Comparison of ENCODE assay signal across 19 cellular contexts in genomic region chr2:95310651-95311050, GRCh38. TPM values are rescaled to one million over a fixed set of nuclear protein-coding genes. Genes with fewer than 3 reads are reported as not detected.
A peak's percentile ranks its signal among the peaks of the same experiment; 100 is the strongest.
DNase-seq lines count a peak whose midpoint lies in the region; ATAC-seq and TF ChIP-seq lines count a peak whose summit lies in the region.
"Had no signal": no experiment of that assay in that cellular context is flagged by ENCODE, and none has a peak within 500 bp of the region (broad histone marks: within the 10 kb centered on the region; RNA-seq: fewer than 3 reads in every experiment).

No MANE protein-coding gene starts in this region.

- no peaks in the 10 kb centered on the region for H3K79me1 ChIP-seq in neuronal stem cell (ENCODE audit: low read depth, low read length)

- no peak overlapping the region for H3K9ac ChIP-seq in BLaER1 treated with 17β-estradiol and CSF1 and Interleukin-3, amounts not matched to agents 10 nM and 100 nM
- no peak overlapping the region for H3K9ac ChIP-seq in neuronal stem cell (ENCODE audit: low read depth, low read length, poor library complexity)

- H3K4me1 ChIP-seq in BLaER1 treated with 17β-estradiol and CSF1 and Interleukin-3, amounts not matched to agents 10 nM and 100 nM: peaks cover 7 to 20% (median 18%) of the 10 kb centered on the region in 10 experiments; a peak in 19 of 20 replicates
- H3K4me1 ChIP-seq in neuronal stem cell (ENCODE audit: control insufficient read depth in 2 of 2, insufficient read depth in 1 of 2, low read depth in 1 of 2, low read length in 2 of 2): peaks cover 2 to 13% of the 10 kb centered on the region in 2 donors
- H3K4me1 ChIP-seq: A549, Caco-2 had no signal

- H2BK5ac ChIP-seq in neuronal stem cell (ENCODE audit: low read length): no peak overlapping the region

- H3K36me3 ChIP-seq in BLaER1 treated with 17β-estradiol and CSF1 and Interleukin-3, amounts not matched to agents 10 nM and 100 nM: no peaks in the 10 kb centered on the region
- no peaks in the 10 kb centered on the region for H3K36me3 ChIP-seq in MG63
- H3K36me3 ChIP-seq in neuronal stem cell (replicated peaks in 1 of 2; ENCODE audit: control insufficient read depth in 2 of 2, insufficient read depth in 2 of 2, low read length in 2 of 2): no peaks in the 10 kb centered on the region

- no peak overlapping the region for H3K18ac ChIP-seq in neuronal stem cell (ENCODE audit: low read length)

- H3K4me3 ChIP-seq in BLaER1 treated with 17β-estradiol and CSF1 and Interleukin-3, amounts not matched to agents 10 nM and 100 nM: no peak overlapping the region
- no peak overlapping the region for H3K4me3 ChIP-seq in MG63
- H3K4me3 ChIP-seq in dorsolateral prefrontal cortex: no peak overlapping the region
- no peak overlapping the region for H3K4me3 ChIP-seq in neuronal stem cell (ENCODE audit: low read length in 2 of 2)
- H3K4me3 ChIP-seq: A549 had no signal

- intact Hi-C loops in dorsolateral prefrontal cortex (cut with DNase I): no loop called here

- peaks cover 8 to 39% (median 33%) of the 10 kb centered on the region in 11 experiments; a peak in 20 of 22 replicates for H3K27me3 ChIP-seq in BLaER1 treated with 17β-estradiol and CSF1 and Interleukin-3, amounts not matched to agents 10 nM and 100 nM
- H3K27me3 ChIP-seq in MG63 (no peaks in the 10 kb centered on the region), dorsolateral prefrontal cortex (no peaks in the 10 kb centered on the region), neuronal stem cell (ENCODE audit: control insufficient read depth in 3 of 3, insufficient read depth in 3 of 3, low read depth in 1 of 3, low read length in 3 of 3) (peaks cover 0 to 12% (median 0%) of the 10 kb centered on the region in 3 experiments)

- H2AK5ac ChIP-seq in neuronal stem cell (ENCODE audit: low read depth, low read length): peak overlapping the region; percentile 84

- H3K23ac ChIP-seq in neuronal stem cell (ENCODE audit: low read depth, low read length, poor library complexity): no peak overlapping the region

- no peak overlapping the region for H3K27ac ChIP-seq in BLaER1 treated with 17β-estradiol and CSF1 and Interleukin-3, amounts not matched to agents 10 nM and 100 nM
- H3K27ac ChIP-seq in dorsolateral prefrontal cortex: peak overlapping the region in 51 of 59 donors; percentile 5 to 99 (median 92)
- H3K27ac ChIP-seq in neuronal stem cell (replicated peaks; ENCODE audit: low read length): no peak overlapping the region
- H3K27ac ChIP-seq: A549, HL-60 had no signal

- no peak overlapping the region for H2BK120ac ChIP-seq in neuronal stem cell (ENCODE audit: low read depth, low read length)

- peak overlapping the region; percentile 18 for H2BK12ac ChIP-seq in neuronal stem cell (ENCODE audit: low read length)

- peak overlapping the region; percentile 50 for H3K14ac ChIP-seq in neuronal stem cell (ENCODE audit: low read length)

- H4K91ac ChIP-seq in neuronal stem cell (ENCODE audit: low read depth, low read length, poor library complexity): no peak overlapping the region

- no peak for ATAC-seq in activated CD4-positive, CD25-positive, alpha-beta regulatory T cell treated with anti-CD3 and anti-CD28 coated beads, Interleukin-2, amount 50 U/mL, for 24 hours
- no peak for ATAC-seq in GM19023 (IDR thresholded peaks at IDR 0.05; ENCODE audit: unreplicated experiment)
- ATAC-seq: A549, Panc1 had no signal

- no peak overlapping the region for H2BK15ac ChIP-seq in neuronal stem cell (ENCODE audit: low read length)

- peak overlapping the region in 10 of 11 experiments; percentile 7 to 84 (median 70); a peak in 20 of 22 replicates for H3K4me2 ChIP-seq in BLaER1 treated with 17β-estradiol and CSF1 and Interleukin-3, amounts not matched to agents 10 nM and 100 nM
- H3K4me2 ChIP-seq in neuronal stem cell (ENCODE audit: insufficient read depth, low read length, poor library complexity, severe bottlenecking): no peak overlapping the region
- H3K4me2 ChIP-seq: A549 had no signal

- DNase-seq in MG63 (peak; percentile 95), dorsolateral prefrontal cortex (no peak), neuronal stem cell (ENCODE audit: low spot score) (no peak), hypothalamus (lab: John Stamatoyannopoulos, UW) (no peak)
- no peak for DNase-seq in stimulated activated CD4-positive, alpha-beta T cell treated with anti-CD3 and anti-CD28 coated beads, Interleukin-1b, Interleukin-23, amount 100 ng/mL, for 48 hours
- DNase-seq: Caco-2, GOT3, KBM-7, NCI-H1105, NCI-H1694 treated with DMSO at 0.1 percent for 48 hours, NCI-H2171, NCI-H446 treated with DMSO at 0.1 percent for 48 hours, NCI-H748 treated with DMSO at 0.1 percent for 48 hours had no signal

- no peak overlapping the region for H3K4ac ChIP-seq in neuronal stem cell (ENCODE audit: low read length)

- peaks cover 0 to 54% (median 14%) of the 10 kb centered on the region in 11 experiments; a peak in 12 of 22 replicates for H4K20me1 ChIP-seq in BLaER1 treated with 17β-estradiol and CSF1 and Interleukin-3, amounts not matched to agents 10 nM and 100 nM

- no CpG with 5 or more reads among the region's 4 CpGs for WGBS in neuronal stem cell (ENCODE audit: extremely low coverage in 2 of 2, insufficient read length in 2 of 2, insufficient replicate concordance in 1 of 2), 2 donors

- H2AFZ ChIP-seq in neuronal stem cell (ENCODE audit: low read length): no peak overlapping the region

- H4K8ac ChIP-seq in neuronal stem cell (ENCODE audit: low read depth, low read length): peak overlapping the region; percentile 10

- TF ChIP-seq CTCF in dorsolateral prefrontal cortex (IDR thresholded peaks at IDR 0.05 in 54 of 56, conservative IDR thresholded peaks at IDR 0.05 in 2 of 56; ENCODE audit: low read depth in 1 of 56, partially characterized antibody in 56 of 56): no peak

- H3K9me3 ChIP-seq in BLaER1 treated with 17β-estradiol and CSF1 and Interleukin-3, amounts not matched to agents 10 nM and 100 nM (replicated peaks in 1 of 11): no peaks in the 10 kb centered on the region
- H3K9me3 ChIP-seq in MG63: no peaks in the 10 kb centered on the region
- H3K9me3 ChIP-seq in neuronal stem cell (replicated peaks in 1 of 2; ENCODE audit: control insufficient read depth in 2 of 2, insufficient read depth in 1 of 2, low read depth in 1 of 2, low read length in 2 of 2): no peaks in the 10 kb centered on the region
- H3K9me3 ChIP-seq: A549, Caco-2 had no signal

RNA-seq across cellular contexts. Expression of gene KCNIP3, which starts 13.5 kb away (rescaled TPM):
- 7.7 and 14.1 TPM in 2 replicates for total RNA-seq in MG63 (2014; rRNA removed; shearing (Covaris generic); ENCODE audit: low replicate concordance)
- total RNA-seq in dorsolateral prefrontal cortex: 100 to 1,000 TPM in 1 of 120 experiments, 10 to 100 TPM in 119; 28.2 to 102 (median 60.5) TPM
- polyA plus RNA-seq in neuronal stem cell (2013, experiment 1 of 2): 2.7 TPM
- polyA plus RNA-seq in neuronal stem cell (2013, experiment 2 of 2): 2.7 TPM
- total RNA-seq: Caco-2 had no signal

RNA-seq across cellular contexts. Expression of gene PROM2, which starts 36.4 kb away (rescaled TPM):
- total RNA-seq in MG63 (2014; rRNA removed; shearing (Covaris generic); ENCODE audit: low replicate concordance): 2.0 and 2.3 TPM in 2 replicates
- total RNA-seq in dorsolateral prefrontal cortex: 10 to 100 TPM in 36 of 120 experiments, 1 to 10 TPM in 84; 4.2 to 20.6 (median 8.8) TPM
- polyA plus RNA-seq in neuronal stem cell (2013, experiment 1 of 2): 1.5 TPM
- 0.83 TPM for polyA plus RNA-seq in neuronal stem cell (2013, experiment 2 of 2)

Comparison
In these comparisons a context has a peak if more than half of its experiments do, and no peak if none do; other contexts are left out.
1. H3K27ac ChIP-seq: peak in dorsolateral prefrontal cortex (51 of 59); none in BLaER1 treated with 17β-estradiol and CSF1 and Interleukin-3, amounts not matched to agents 10 nM and 100 nM (0 of 11) and neuronal stem cell (single experiment).